Comparison of ENCODE assay signal across 8 cellular contexts in genomic region chr15:43799209-43799944, GRCh38. TPM values are rescaled to one million over a fixed set of nuclear protein-coding genes. Genes with fewer than 3 reads are reported as not detected.
DNase-seq lines count a peak whose midpoint lies in the region; ATAC-seq and TF ChIP-seq lines count a peak whose summit lies in the region.

No MANE protein-coding gene starts in this region.

- peaks cover 0 to 2% of the 10 kb centered on the region in 2 donors for H3K36me3 ChIP-seq in prostate gland

- H3K4me1 ChIP-seq in prostate gland (replicated peaks): peaks cover 26% of the 10 kb centered on the region

- intact Hi-C loops in prostate gland (cut with DNase I): no loop called here

- H3K4me3 ChIP-seq in GM12875 (ENCODE audit: low read depth, low read length): no peak overlapping the region
- no peak overlapping the region for H3K4me3 ChIP-seq in prostate gland

- TF ChIP-seq CTCF in GM12875 (IDR thresholded peaks at IDR 0.05; ENCODE audit: borderline replicate concordance, insufficient read depth, low read depth, low read length): peak; percentile 22; the same call in 1 of the 2 replicates
- TF ChIP-seq CTCF in prostate gland (IDR thresholded peaks at IDR 0.05): no peak

- H3K27ac ChIP-seq in cingulate gyrus (ENCODE audit: low read depth, low read length) (peak overlapping the region; percentile 100), prostate gland (peak overlapping the region; percentile 94 to 97)

- 69% methylated on average over 16 of the region's 16 CpGs for WGBS in prostate gland

- H3K9me3 ChIP-seq in prostate gland: no peaks in the 10 kb centered on the region

- H3K27me3 ChIP-seq in prostate gland (replicated peaks; ENCODE audit: insufficient read depth): no peaks in the 10 kb centered on the region

- ATAC-seq in HG02852 (IDR thresholded peaks at IDR 0.05; ENCODE audit: unreplicated experiment) (no peak), HG03521 (IDR thresholded peaks at IDR 0.05; ENCODE audit: unreplicated experiment) (no peak)

- DNase-seq in NCI-H2171 (lab: John Stamatoyannopoulos, UW): peak; percentile 55
- DNase-seq in prostate gland (ENCODE audit: low spot score): peak; percentile 10
- DNase-seq in COLO829 (ENCODE audit: low spot score): no peak
- DNase-seq in MV-4-11 (lab: John Stamatoyannopoulos, UW): no peak

- TF ChIP-seq POLR2A in prostate gland (IDR thresholded peaks at IDR 0.05): no peak

RNA-seq across cellular contexts. Expression of gene SERINC4, which starts 0.6 kb away (rescaled TPM):
- 1 to 10 TPM in 1 of 2 donors, not detected in 1; 3.9 TPM for total RNA-seq in prostate gland

RNA-seq across cellular contexts. Expression of gene HYPK, which starts 1.0 kb away (rescaled TPM):
- 10 to 100 TPM; 10.9 to 19.9 TPM for total RNA-seq in prostate gland

RNA-seq across cellular contexts. Expression of gene SERF2, which starts 7.3 kb away (rescaled TPM):
- 1,000 to 10,000 TPM in 1 of 2 donors, 100 to 1,000 TPM in 1; 966 to 1,595 TPM for total RNA-seq in prostate gland

RNA-seq across cellular contexts. Expression of gene ELL3, which starts 22.6 kb away (rescaled TPM):
- 1 to 10 TPM; 4.7 to 7.7 TPM for total RNA-seq in prostate gland

RNA-seq across cellular contexts. Expression of gene MFAP1, which starts 25.1 kb away (rescaled TPM):
- total RNA-seq in prostate gland: 10 to 100 TPM; 19.3 to 27.5 TPM

Comparison
In these comparisons a context has a peak if more than half of its experiments do, and no peak if none do; other contexts are left out.
1. DNase-seq: peak in NCI-H2171 (single experiment) and prostate gland (single experiment); none in COLO829 (single experiment) and MV-4-11 (single experiment).